In the genomic region with DNA sequence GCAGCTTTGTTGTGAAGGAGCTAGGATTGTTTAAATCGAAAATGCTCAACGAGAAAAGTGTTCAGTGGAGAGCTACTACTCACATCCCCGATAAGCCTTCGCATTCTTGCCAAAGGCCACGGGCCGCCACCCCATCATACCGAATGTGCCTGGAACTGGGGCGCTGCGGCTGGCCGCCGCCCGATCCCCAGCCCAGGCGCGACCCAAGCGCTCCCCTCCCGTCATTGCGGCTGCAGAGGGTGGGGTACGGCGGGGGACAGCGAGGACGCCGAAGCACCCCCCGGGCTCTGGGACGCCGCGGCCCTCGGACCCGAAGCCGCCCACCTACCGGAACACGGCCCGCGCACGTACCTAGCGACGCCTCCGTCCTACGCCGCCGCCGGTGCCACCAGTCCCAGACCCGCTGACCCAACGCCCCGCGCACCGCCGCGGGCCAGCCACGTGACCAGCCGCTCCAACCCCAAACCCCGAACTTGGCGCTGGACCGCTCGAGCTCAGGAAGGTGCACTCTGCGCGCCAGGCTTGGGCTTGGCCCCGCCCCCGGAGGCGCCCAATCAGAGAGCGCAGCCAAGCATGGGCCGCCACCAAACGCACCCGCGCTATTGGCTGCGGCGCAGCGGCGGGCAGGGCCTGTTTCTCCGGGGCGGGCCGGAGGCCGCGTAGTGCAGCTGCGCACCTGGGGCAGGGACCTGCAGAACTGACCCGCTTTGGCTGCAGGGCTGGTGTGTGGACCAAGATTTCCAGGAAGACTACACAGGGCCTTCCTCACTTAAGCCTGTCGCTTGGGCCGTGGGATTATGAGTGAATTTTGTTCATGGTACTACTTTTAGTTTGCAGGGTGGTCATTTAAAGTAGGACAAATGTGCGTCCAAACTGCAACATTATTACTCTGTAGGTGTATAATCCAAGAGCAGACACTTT, we compare ENCODE assay signal across 8 cellular contexts. TPM values are rescaled to one million over a fixed set of nuclear protein-coding genes. Genes with fewer than 3 reads are reported as not detected.
DNase-seq lines count a peak whose midpoint lies in the region; ATAC-seq, FAIRE-seq and TF ChIP-seq lines count a peak whose summit lies in the region.

A gene (minus strand): TSS at position 530 of the 921 bp plus-strand sequence. CDS start 7,569 bp downstream, outside the sequence.

- peak within 1 kb of the TSS; percentile 83 to 98 (median 93) for H3K4me3 ChIP-seq in HepG2 (replicated peaks in 1 of 3; ENCODE audit: insufficient read depth in 1 of 3, low read depth in 2 of 3, low read length in 3 of 3)

- H3K27me3 ChIP-seq in HepG2 (ENCODE audit: control insufficient read depth in 1 of 2, insufficient read depth in 2 of 2, low read length in 2 of 2): no peaks in the 10 kb centered on the region; a peak in 1 of 5 replicates

- CTCF ChIA-PET in HepG2 (lab: Yijun Ruan, JAX; ENCODE audit: low intra/inter-chr PET ratio, low total read pairs): no interaction called here

- intact Hi-C loops in CD14-positive monocyte (cut with micrococcal nuclease) (no loop called here), HepG2 (cut with micrococcal nuclease; ENCODE audit: unreplicated experiment) (loop anchor here (10.0 kb wide), 1 partner anchor 48 kb away; a partner anchor contains a TSS)
- intact Hi-C loops in dendritic cell treated with granulocyte-macrophage colony-stimulating factor and Interleukin-4, amounts not matched to agents 40 ng/mL and 50 ng/mL, for 4 days (cut with micrococcal nuclease): loop anchor here (1.0 kb wide), 1 partner anchor 48 kb away; a partner anchor contains a TSS

- H3K27me3 Mint-ChIP-seq in CD14-positive monocyte (ENCODE audit: low read depth in 3 of 3): peaks cover 0 to 2% (median 1%) of the 10 kb centered on the region in 3 donors
- H3K27me3 Mint-ChIP-seq in dendritic cell treated with granulocyte-macrophage colony-stimulating factor and Interleukin-4, amounts not matched to agents 40 ng/mL and 50 ng/mL, for 4 days: peaks cover 3% of the 10 kb centered on the region

- H3K9ac ChIP-seq in HepG2 (ENCODE audit: insufficient read depth, low read depth, low read length): peak within 1 kb of the TSS; percentile 80

- peaks cover 2 to 8% of the 10 kb centered on the region in 2 donors for H3K36me3 Mint-ChIP-seq in CD14-positive monocyte
- H3K36me3 Mint-ChIP-seq in dendritic cell treated with granulocyte-macrophage colony-stimulating factor and Interleukin-4, amounts not matched to agents 40 ng/mL and 50 ng/mL, for 4 days (ENCODE audit: low read depth): peaks cover 6% of the 10 kb centered on the region

- peak within 1 kb of the TSS; percentile 88 to 92 for H3K4me3 Mint-ChIP-seq in CD14-positive monocyte
- peak within 1 kb of the TSS; percentile 91 for H3K4me3 Mint-ChIP-seq in dendritic cell treated with granulocyte-macrophage colony-stimulating factor and Interleukin-4, amounts not matched to agents 40 ng/mL and 50 ng/mL, for 4 days

- peaks cover 15% of the 10 kb centered on the region for H3K79me2 ChIP-seq in HepG2 (ENCODE audit: insufficient read depth, low read length)

- peak within 1 kb of the TSS in 5 of 7 donors; percentile 25 to 78 (median 40) for H3K27ac Mint-ChIP-seq in CD14-positive monocyte
- H3K27ac Mint-ChIP-seq in dendritic cell treated with granulocyte-macrophage colony-stimulating factor and Interleukin-4, amounts not matched to agents 40 ng/mL and 50 ng/mL, for 4 days: peak within 1 kb of the TSS; percentile 69

- in situ Hi-C loops in HepG2 (cut with HindIII; ENCODE audit: extremely low pct_ligation_motif_present, low pct_unique_long_range_greater_than_20kb): no loop called here

- ATAC-seq in GM19351 (IDR thresholded peaks at IDR 0.05; ENCODE audit: unreplicated experiment): peak; percentile 95
- ATAC-seq in HG03520 (IDR thresholded peaks at IDR 0.05; ENCODE audit: unreplicated experiment): peak; percentile 96
- ATAC-seq in HepG2: peak; percentile 99

- H3K4me1 Mint-ChIP-seq in CD14-positive monocyte: peaks cover 14% of the 10 kb centered on the region
- H3K4me1 Mint-ChIP-seq in dendritic cell treated with granulocyte-macrophage colony-stimulating factor and Interleukin-4, amounts not matched to agents 40 ng/mL and 50 ng/mL, for 4 days (ENCODE audit: low read depth): peaks cover 12% of the 10 kb centered on the region

- H3K4me1 ChIP-seq in HepG2 (ENCODE audit: insufficient read depth, low read length): peaks cover 20% of the 10 kb centered on the region

- peak; percentile 62 to 87 for TF ChIP-seq POLR2A in HepG2 (IDR thresholded peaks at IDR 0.05; ENCODE audit: insufficient read depth in 1 of 2, low read depth in 2 of 2, low read length in 2 of 2)

- TSS peak; percentile 83 for BruUV-seq in HepG2 (replicated peaks; lab: Mats Ljungman, UMichigan)

- POLR2A ChIA-PET in HepG2 (lab: Yijun Ruan, JAX): interaction anchor here (0.7 to 2.1 kb wide), 5 partner anchors 15 to 180 kb away, joined by 4 to 10 read pairs (median 7); a partner anchor contains a TSS

- peak within 1 kb of the TSS; percentile 85 for H3K4me2 ChIP-seq in HepG2 (ENCODE audit: low read depth, low read length)

- peak within 1 kb of the TSS; percentile 35 for H2AFZ ChIP-seq in HepG2 (ENCODE audit: low read length)

- FAIRE-seq in HepG2 (lab: Jason Lieb, UNC): peak; percentile 89

- H4K20me1 ChIP-seq in HepG2 (ENCODE audit: insufficient read depth, low read length): no peaks in the 10 kb centered on the region

- 3% methylated on average over 18 of the region's 78 CpGs for WGBS in HepG2 (ENCODE audit: low lambda C conversion rate)

- H3K27ac ChIP-seq in HepG2 (ENCODE audit: extremely low read length, insufficient read depth, low read length): peak within 1 kb of the TSS; percentile 71

- DNase-seq in CD14-positive monocyte (ENCODE audit: low spot score) (peak; percentile 88), NCI-H748 treated with DMSO at 0.1 percent for 48 hours (lab: John Stamatoyannopoulos, UW) (peak; percentile 91), HepG2 (ENCODE audit: low spot score) (peak; percentile 90)
- DNase-seq in activated CD4-positive, alpha-beta T cell treated with anti-CD3 and anti-CD28 coated beads, Interleukin-2, amount 50 U/mL, for 4 hours: peak; percentile 83 to 84
- DNase-seq in stimulated activated CD4-positive, alpha-beta T cell treated with anti-CD3 and anti-CD28 coated beads, Interleukin-2, amount 100 ng/mL, for 48 hours: peak; percentile 89 to 92

- TF ChIP-seq CTCF in CD14-positive monocyte (IDR thresholded peaks at IDR 0.05) (no peak), HepG2 (CRISPR knock-in tag; IDR thresholded peaks at IDR 0.05) (no peak)

- H3K9me3 Mint-ChIP-seq in CD14-positive monocyte: peaks cover 0 to 8% (median 0%) of the 10 kb centered on the region in 7 donors
- H3K9me3 Mint-ChIP-seq in dendritic cell treated with granulocyte-macrophage colony-stimulating factor and Interleukin-4, amounts not matched to agents 40 ng/mL and 50 ng/mL, for 4 days: no peaks in the 10 kb centered on the region

- H3K36me3 ChIP-seq in HepG2 (replicated peaks in 1 of 2; ENCODE audit: control insufficient read depth in 1 of 2, insufficient read depth in 2 of 2, low read length in 2 of 2): no peaks in the 10 kb centered on the region

- TF ChIP-seq EP300 in HepG2 (IDR thresholded peaks at IDR 0.05; ENCODE audit: low read depth in 2 of 2, low read length in 2 of 2) (no peak), HepG2 (CRISPR knock-in tag; IDR thresholded peaks at IDR 0.05; ENCODE audit: borderline replicate concordance) (no peak)

- H3K9me3 ChIP-seq in HepG2 (ENCODE audit: low read length): no peaks in the 10 kb centered on the region

- TF ChIP-seq RAD21 in HepG2 (CRISPR knock-in tag; IDR thresholded peaks at IDR 0.05): no peak

TF ChIP-seq in HepG2, 621 proteins besides CTCF, POLR2A, EP300 and RAD21 (continues in another document):
- peak; percentile 45; the same call in 1 of the 2 replicates for TF ChIP-seq TOE1 (CRISPR knock-in tag; IDR thresholded peaks at IDR 0.05)
- TF ChIP-seq ZSCAN29 (CRISPR knock-in tag; conservative IDR thresholded peaks at IDR 0.05): peak; percentile 74; the same call in 1 of the 2 replicates
- peak; percentile 73 for TF ChIP-seq ZNF564 (CRISPR knock-in tag; IDR thresholded peaks at IDR 0.05)
- no peak for TF ChIP-seq ZNF329 (CRISPR knock-in tag; IDR thresholded peaks at IDR 0.05; ENCODE audit: low read depth)
- TF ChIP-seq MXD4 (CRISPR knock-in tag; IDR thresholded peaks at IDR 0.05): peak; percentile 66
- TF ChIP-seq, protein P1, sequence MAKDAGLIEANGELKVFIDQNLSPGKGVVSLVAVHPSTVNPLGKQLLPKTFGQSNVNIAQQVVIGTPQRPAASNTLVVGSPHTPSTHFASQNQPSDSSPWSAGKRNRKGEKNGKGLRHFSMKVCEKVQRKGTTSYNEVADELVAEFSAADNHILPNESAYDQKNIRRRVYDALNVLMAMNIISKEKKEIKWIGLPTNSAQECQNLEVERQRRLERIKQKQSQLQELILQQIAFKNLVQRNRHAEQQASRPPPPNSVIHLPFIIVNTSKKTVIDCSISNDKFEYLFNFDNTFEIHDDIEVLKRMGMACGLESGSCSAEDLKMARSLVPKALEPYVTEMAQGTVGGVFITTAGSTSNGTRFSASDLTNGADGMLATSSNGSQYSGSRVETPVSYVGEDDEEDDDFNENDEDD (CRISPR knock-in tag; IDR thresholded peaks at IDR 0.05; ENCODE audit: borderline replicate concordance): peak; percentile 92

RNA-seq across cellular contexts. Expression of the gene that starts here (rescaled TPM):
- polyA plus RNA-seq in CD14-positive monocyte: 10 to 100 TPM; 16.6 to 17.9 TPM
- 48.8 and 58.7 TPM in 2 replicates for total RNA-seq in HepG2 (2016; rRNA removed; fragmentation: Illumina TruSeq; extraction: Trizol)
- total RNA-seq in HepG2 (2016; cell fraction: cytosol; rRNA removed; fragmentation: Illumina TruSeq; extraction: Trizol; ENCODE audit: low read depth): 11.1 and 11.2 TPM in 2 replicates
- total RNA-seq in HepG2 (2016; cell fraction: insoluble cytoplasmic fraction; rRNA removed; fragmentation: Illumina TruSeq; extraction: Trizol): 49.2 and 50.8 TPM in 2 replicates
- 17.5 and 20.3 TPM in 2 replicates for total RNA-seq in HepG2 (2016; cell fraction: membrane; rRNA removed; fragmentation: Illumina TruSeq; extraction: Trizol)
- 31.7 and 35.9 TPM in 2 replicates for total RNA-seq in HepG2 (2016; cell fraction: nucleus; rRNA removed; fragmentation: Illumina TruSeq; extraction: Trizol)
- polyA plus RNA-seq in HepG2 (2011; rRNA removed): 19.0 and 21.3 TPM in 2 replicates
- 16.7 and 24.0 TPM in 2 replicates for polyA plus RNA-seq in HepG2 (2011; cell fraction: cytosol; rRNA removed)
- polyA plus RNA-seq in HepG2 (2011; cell fraction: nucleus; rRNA removed): 24.0 and 28.6 TPM in 2 replicates
- 12.2 and 16.3 TPM in 2 replicates for polyA plus RNA-seq in HepG2 (2012)
- polyA plus RNA-seq in HepG2 (2016; cell fraction: cytosol; fragmentation: Illumina TruSeq; extraction: Trizol; ENCODE audit: low read depth): 6.9 TPM in 2 replicates
- 54.8 and 66.4 TPM in 2 replicates for polyA plus RNA-seq in HepG2 (2016; cell fraction: insoluble cytoplasmic fraction; fragmentation: Illumina TruSeq; extraction: Trizol; ENCODE audit: low read depth)
- polyA plus RNA-seq in HepG2 (2016; cell fraction: membrane; fragmentation: Illumina TruSeq; extraction: Trizol; ENCODE audit: low read depth): 12.1 and 12.6 TPM in 2 replicates
- polyA plus RNA-seq in HepG2 (2016; cell fraction: nucleus; fragmentation: Illumina TruSeq; extraction: Trizol; ENCODE audit: insufficient read depth, low read depth): 57.4 and 62.8 TPM in 2 replicates
- polyA minus RNA-seq in HepG2 (2011; rRNA and poly(A)+ RNA removed; ENCODE audit: low replicate concordance): 38.5 and 58.3 TPM in 2 replicates
- polyA minus RNA-seq in HepG2 (2011; cell fraction: cytosol; rRNA and poly(A)+ RNA removed): 12.9 and 14.2 TPM in 2 replicates
- 19.5 and 30.6 TPM in 2 replicates for polyA minus RNA-seq in HepG2 (2011; cell fraction: nucleus; rRNA and poly(A)+ RNA removed)

Comparison
In these comparisons a context has a peak if more than half of its experiments do, and no peak if none do; other contexts are left out.
1. Peak in every context shown above with its lines: DNase-seq, ATAC-seq, H3K4me3 ChIP-seq and H3K27ac ChIP-seq.
2. intact Hi-C loops: an anchor here in dendritic cell treated with granulocyte-macrophage colony-stimulating factor and Interleukin-4, amounts not matched to agents 40 ng/mL and 50 ng/mL, for 4 days (1.0 kb wide) and HepG2 (10.0 kb wide); none called in CD14-positive monocyte.